In the genomic region with DNA sequence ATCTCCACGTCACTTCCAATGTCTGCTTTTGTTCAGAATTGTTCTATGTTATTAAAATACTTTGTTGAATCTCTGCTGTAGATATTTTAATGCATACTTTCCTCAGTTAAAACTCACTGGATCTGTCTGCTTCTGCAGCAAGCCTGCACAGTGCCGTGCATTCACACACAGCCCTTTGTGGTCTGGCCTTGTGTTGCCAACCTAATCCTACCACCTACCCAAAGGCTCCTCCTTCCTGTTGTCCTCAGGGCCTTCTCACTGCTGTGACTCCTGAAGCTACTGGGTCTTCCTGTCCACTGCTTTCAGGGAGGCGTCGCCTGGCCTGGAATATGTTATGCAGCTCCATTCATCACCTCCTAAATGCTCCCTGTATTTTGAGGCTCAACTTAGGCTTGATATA, we compare ENCODE assay signal across 18 cellular contexts.
DNase-seq lines count a peak whose midpoint lies in the region; ATAC-seq and TF ChIP-seq lines count a peak whose summit lies in the region.
"Had no signal": no experiment of that assay in that cellular context is flagged by ENCODE, and none has a peak within 500 bp of the region (broad histone marks: within the 10 kb centered on the region; RNA-seq: fewer than 3 reads in every experiment).

No MANE protein-coding gene starts in this region.

- peak overlapping the region; percentile 15 for H3K27ac Mint-ChIP-seq in activated naive CD4-positive, alpha-beta T cell treated with anti-CD3 and anti-CD28 coated beads for 36 hours
- H3K27ac Mint-ChIP-seq in activated CD8-positive, alpha-beta T cell treated with anti-CD3 and anti-CD28 coated beads for 36 hours, result peak overlapping the region; percentile 68
- peak overlapping the region; percentile 61 for H3K27ac Mint-ChIP-seq in memory B cell
- peak overlapping the region; percentile 39 for H3K27ac Mint-ChIP-seq in stimulated activated naive B cell treated with anti-CD40 and anti-IgM and Interleukin-4, amounts not matched to agents 10 μg/mL and 1 μg/mL and 100 μg/mL, for 72 hours

- DNase-seq in activated naive CD4-positive, alpha-beta T cell treated with anti-CD3 and anti-CD28 coated beads for 36 hours, result no peak
- DNase-seq in activated naive CD4-positive, alpha-beta T cell treated with anti-CD3 and anti-CD28 coated beads, Interleukin-2, amount 50 U/mL, for 16 hours, result no peak
- DNase-seq in activated CD8-positive, alpha-beta T cell treated with anti-CD3 and anti-CD28 coated beads for 36 hours, result peak; percentile 17
- DNase-seq in memory B cell (ENCODE audit: low spot score in 2 of 2) (no peak), dedifferentiated amniotic fluid mesenchymal stem cell (ENCODE audit: extremely low spot score) (no peak), NAMALWA (ENCODE audit: low spot score) (no peak)
- no peak for DNase-seq in stimulated activated naive B cell treated with anti-CD40 and anti-IgM and Interleukin-4, amounts not matched to agents 10 μg/mL and 1 μg/mL and 100 μg/mL, for 72 hours
- DNase-seq: activated CD4-positive, alpha-beta T cell treated with anti-CD3 and anti-CD28 coated beads, Interleukin-2, amount 50 U/mL, for 4 hours; activated effector memory CD4-positive, alpha-beta T cell treated with anti-CD3 and anti-CD28 coated beads, Interleukin-2, amount 50 U/mL, for 16 hours; heart left ventricle; Kasumi-1; NCI-H1105 treated with DMSO at 0.1 percent for 48 hours; NCI-H526; pancreas; stomach; SW 1271 had no signal

- H3K36me3 Mint-ChIP-seq in activated naive CD4-positive, alpha-beta T cell treated with anti-CD3 and anti-CD28 coated beads for 36 hours (ENCODE audit: low read depth), result peaks cover 56% of the 10 kb centered on the region
- peaks cover 71% of the 10 kb centered on the region for H3K36me3 Mint-ChIP-seq in activated CD8-positive, alpha-beta T cell treated with anti-CD3 and anti-CD28 coated beads for 36 hours (ENCODE audit: low read depth)
- H3K36me3 Mint-ChIP-seq in memory B cell, result peaks cover 46% of the 10 kb centered on the region
- peaks cover 48 to 74% of the 10 kb centered on the region in 2 donors for H3K36me3 Mint-ChIP-seq in stimulated activated naive B cell treated with anti-CD40 and anti-IgM and Interleukin-4, amounts not matched to agents 10 μg/mL and 1 μg/mL and 100 μg/mL, for 72 hours

- peaks cover 80% of the 10 kb centered on the region for H3K4me1 Mint-ChIP-seq in activated naive CD4-positive, alpha-beta T cell treated with anti-CD3 and anti-CD28 coated beads for 36 hours (ENCODE audit: low read depth)
- peaks cover 83% of the 10 kb centered on the region for H3K4me1 Mint-ChIP-seq in activated CD8-positive, alpha-beta T cell treated with anti-CD3 and anti-CD28 coated beads for 36 hours (ENCODE audit: low read depth)
- peaks cover 39% of the 10 kb centered on the region for H3K4me1 Mint-ChIP-seq in memory B cell
- H3K4me1 Mint-ChIP-seq in stimulated activated naive B cell treated with anti-CD40 and anti-IgM and Interleukin-4, amounts not matched to agents 10 μg/mL and 1 μg/mL and 100 μg/mL, for 72 hours, result peaks cover 24 to 56% of the 10 kb centered on the region in 2 donors

- no peaks in the 10 kb centered on the region for H3K9me3 Mint-ChIP-seq in activated naive CD4-positive, alpha-beta T cell treated with anti-CD3 and anti-CD28 coated beads for 36 hours
- no peaks in the 10 kb centered on the region for H3K9me3 Mint-ChIP-seq in activated CD8-positive, alpha-beta T cell treated with anti-CD3 and anti-CD28 coated beads for 36 hours
- no peaks in the 10 kb centered on the region for H3K9me3 Mint-ChIP-seq in memory B cell
- H3K9me3 Mint-ChIP-seq in stimulated activated naive B cell treated with anti-CD40 and anti-IgM and Interleukin-4, amounts not matched to agents 10 μg/mL and 1 μg/mL and 100 μg/mL, for 72 hours, result no peaks in the 10 kb centered on the region

- intact Hi-C loops in activated naive CD4-positive, alpha-beta T cell treated with anti-CD3 and anti-CD28 coated beads for 36 hours (cut with micrococcal nuclease), result no loop called here
- intact Hi-C loops in activated CD8-positive, alpha-beta T cell treated with anti-CD3 and anti-CD28 coated beads for 36 hours (cut with micrococcal nuclease), result no loop called here

- H3K4me3 Mint-ChIP-seq in activated naive CD4-positive, alpha-beta T cell treated with anti-CD3 and anti-CD28 coated beads for 36 hours, result no peak overlapping the region
- no peak overlapping the region for H3K4me3 Mint-ChIP-seq in activated CD8-positive, alpha-beta T cell treated with anti-CD3 and anti-CD28 coated beads for 36 hours
- H3K4me3 Mint-ChIP-seq in memory B cell, result no peak overlapping the region
- no peak overlapping the region for H3K4me3 Mint-ChIP-seq in stimulated activated naive B cell treated with anti-CD40 and anti-IgM and Interleukin-4, amounts not matched to agents 10 μg/mL and 1 μg/mL and 100 μg/mL, for 72 hours

- CTCF ChIA-PET in activated naive CD4-positive, alpha-beta T cell treated with anti-CD3 and anti-CD28 coated beads for 36 hours (lab: Charles Lee), result interaction anchor here (0.7 kb wide), 1 partner anchor 12 kb away, joined by 3 read pairs; no protein-coding TSS in a partner anchor
- CTCF ChIA-PET in activated CD8-positive, alpha-beta T cell treated with anti-CD3 and anti-CD28 coated beads for 36 hours (lab: Charles Lee), result interaction anchor here (1.2 kb wide), 1 partner anchor 8 kb away, joined by 5 read pairs; no protein-coding TSS in a partner anchor

- POLR2A ChIA-PET in activated CD8-positive, alpha-beta T cell treated with anti-CD3 and anti-CD28 coated beads for 36 hours (lab: Charles Lee), result no interaction called here

- ATAC-seq in activated CD8-positive, alpha-beta T cell treated with anti-CD3 and anti-CD28 coated beads for 36 hours, result peak; percentile 70
- no peak for ATAC-seq in memory B cell (ENCODE audit: low read depth)
- no peak for ATAC-seq in stimulated activated naive B cell treated with anti-CD40 and anti-IgM and Interleukin-4, amounts not matched to agents 10 μg/mL and 1 μg/mL and 100 μg/mL, for 72 hours (replicated peaks)
- ATAC-seq in GM19035 (IDR thresholded peaks at IDR 0.05; ENCODE audit: unreplicated experiment), result no peak
- ATAC-seq: heart left ventricle, pancreas, sciatic nerve had no signal

- no peaks in the 10 kb centered on the region for H3K27me3 Mint-ChIP-seq in activated naive CD4-positive, alpha-beta T cell treated with anti-CD3 and anti-CD28 coated beads for 36 hours (ENCODE audit: low read depth)
- H3K27me3 Mint-ChIP-seq in activated CD8-positive, alpha-beta T cell treated with anti-CD3 and anti-CD28 coated beads for 36 hours, result no peaks in the 10 kb centered on the region
- no peaks in the 10 kb centered on the region for H3K27me3 Mint-ChIP-seq in memory B cell
- H3K27me3 Mint-ChIP-seq in stimulated activated naive B cell treated with anti-CD40 and anti-IgM and Interleukin-4, amounts not matched to agents 10 μg/mL and 1 μg/mL and 100 μg/mL, for 72 hours, result no peaks in the 10 kb centered on the region

- TF ChIP-seq CTCF in activated CD8-positive, alpha-beta T cell treated with anti-CD3 and anti-CD28 coated beads for 36 hours (IDR thresholded peaks at IDR 0.05), result no peak

Comparison
In these comparisons a context has a peak if more than half of its experiments do, and no peak if none do; other contexts are left out.
1. H3K27ac Mint-ChIP-seq: peak in every context shown above with its lines; median percentile 68 in activated CD8-positive, alpha-beta T cell treated with anti-CD3 and anti-CD28 coated beads for 36 hours; 61 in memory B cell; 39 in stimulated activated naive B cell treated with anti-CD40 and anti-IgM and Interleukin-4, amounts not matched to agents 10 μg/mL and 1 μg/mL and 100 μg/mL, for 72 hours; 15 in activated naive CD4-positive, alpha-beta T cell treated with anti-CD3 and anti-CD28 coated beads for 36 hours.